16 cellular contexts compared by ENCODE assay signal in genomic region chr12:28759334-28759733, GRCh38.
A peak's percentile ranks its signal among the peaks of the same experiment; 100 is the strongest.
DNase-seq lines count a peak whose midpoint lies in the region; ATAC-seq and TF ChIP-seq lines count a peak whose summit lies in the region.
"Had no signal": no experiment of that assay in that cellular context is flagged by ENCODE, and none has a peak within 500 bp of the region (broad histone marks: within the 10 kb centered on the region; RNA-seq: fewer than 3 reads in every experiment).

No MANE protein-coding gene starts in this region.

- DNase-seq in A172 (ENCODE audit: low spot score): peak; percentile 5
- peak; percentile 62 for DNase-seq in H7
- DNase-seq in SW480 (ENCODE audit: low spot score): peak; percentile 42
- DNase-seq in foreskin keratinocyte: peak; percentile 96 to 98
- DNase-seq in chondrocyte (ENCODE audit: low spot score): no peak
- no peak for DNase-seq in esophagus muscularis mucosa (ENCODE audit: extremely low spot score)
- DNase-seq in kidney glomerular epithelial cell (lab: John Stamatoyannopoulos, UW): no peak
- DNase-seq: activated effector memory CD4-positive, alpha-beta T cell treated with anti-CD3 and anti-CD28 coated beads, Interleukin-2, amount 50 U/mL, for 16 hours; BE2C; GF-D8; glutamatergic neuron; NCI-H2081; transverse colon had no signal

- peaks cover 6% of the 10 kb centered on the region for H3K36me3 Mint-ChIP-seq in chondrocyte (ENCODE audit: low read depth)

- TF ChIP-seq CTCF in foreskin keratinocyte (conservative IDR thresholded peaks at IDR 0.05) (peak; percentile 56), chondrocyte (IDR thresholded peaks at IDR 0.05) (no peak), esophagus muscularis mucosa (IDR thresholded peaks at IDR 0.05) (no peak)

- no peak overlapping the region for H3K4me3 ChIP-seq in H7 (ENCODE audit: insufficient read depth, low read depth, low read length)
- no peak overlapping the region for H3K4me3 ChIP-seq in esophagus muscularis mucosa
- H3K4me3 ChIP-seq: right atrium auricular region, transverse colon had no signal

- H3K9me3 Mint-ChIP-seq in chondrocyte (ENCODE audit: low read depth): peaks cover 16% of the 10 kb centered on the region

- no peaks in the 10 kb centered on the region for H3K27me3 Mint-ChIP-seq in chondrocyte (ENCODE audit: low read depth)

- H3K36me3 ChIP-seq in H7 (replicated peaks; ENCODE audit: control insufficient read depth, insufficient read depth, low read length) (no peaks in the 10 kb centered on the region), esophagus muscularis mucosa (no peaks in the 10 kb centered on the region)
- H3K36me3 ChIP-seq: BE2C, right atrium auricular region, transverse colon had no signal

- H3K27ac Mint-ChIP-seq in chondrocyte (ENCODE audit: unreplicated experiment): no peak overlapping the region

- H3K27me3 ChIP-seq in H7 (ENCODE audit: control insufficient read depth, insufficient read depth, low read length) (no peaks in the 10 kb centered on the region), foreskin keratinocyte (no peaks in the 10 kb centered on the region), esophagus muscularis mucosa (no peaks in the 10 kb centered on the region)
- H3K27me3 ChIP-seq: BE2C, right atrium auricular region, transverse colon had no signal

- no peaks in the 10 kb centered on the region for H3K4me1 Mint-ChIP-seq in chondrocyte (ENCODE audit: low read depth)

- H3K4me3 Mint-ChIP-seq in chondrocyte (ENCODE audit: unreplicated experiment): no peak overlapping the region

- TF ChIP-seq POLR2A in esophagus muscularis mucosa (IDR thresholded peaks at IDR 0.05; ENCODE audit: low read depth): no peak

- H3K4me1 ChIP-seq in foreskin keratinocyte: peaks cover 5% of the 10 kb centered on the region
- H3K4me1 ChIP-seq in esophagus muscularis mucosa: no peaks in the 10 kb centered on the region
- H3K4me1 ChIP-seq: BE2C, right atrium auricular region, transverse colon had no signal

- no peak for TF ChIP-seq EP300 in esophagus muscularis mucosa (IDR thresholded peaks at IDR 0.05)

- ATAC-seq in foreskin keratinocyte (peak; percentile 99), HG03354 (IDR thresholded peaks at IDR 0.05; ENCODE audit: poor library complexity, severe bottlenecking, unreplicated experiment) (no peak)
- ATAC-seq: activated CD4-positive, CD25-positive, alpha-beta regulatory T cell treated with anti-CD3 and anti-CD28 coated beads, Interleukin-2, amount 50 U/mL, for 24 hours had no signal

- no peak overlapping the region for H3K27ac ChIP-seq in foreskin keratinocyte
- H3K27ac ChIP-seq in esophagus muscularis mucosa (replicated peaks in 1 of 4): no peak overlapping the region
- H3K27ac ChIP-seq: right atrium auricular region, transverse colon had no signal

- intact Hi-C loops in esophagus muscularis mucosa (cut with DNase I): no loop called here

- WGBS in esophagus muscularis mucosa: 83% methylated on average over 1 of the region's 1 CpG

- no peaks in the 10 kb centered on the region for H3K9me3 ChIP-seq in esophagus muscularis mucosa
- H3K9me3 ChIP-seq: BE2C, right atrium auricular region, transverse colon had no signal

Comparison
In these comparisons a context has a peak if more than half of its experiments do, and no peak if none do; other contexts are left out.
1. DNase-seq: peak in A172 (single experiment), H7 (single experiment), SW480 (single experiment) and foreskin keratinocyte (2 of 2); none in chondrocyte (single experiment), esophagus muscularis mucosa (single experiment) and kidney glomerular epithelial cell (single experiment).